In genomic region chr22:20319745-20320658, GRCh38 we compare ENCODE assay signal across 8 cellular contexts. TPM values are rescaled to one million over a fixed set of nuclear protein-coding genes. Genes with fewer than 3 reads are reported as not detected.
DNase-seq lines count a peak whose midpoint lies in the region; ATAC-seq and TF ChIP-seq lines count a peak whose summit lies in the region.

Gene DGCR6L (minus strand): TSS chr22:20320060. CDS start chr22:20319988, 72 bp downstream.

- POLR2A ChIA-PET in activated naive CD8-positive, alpha-beta T cell treated with anti-CD3 and anti-CD28 coated beads, Interleukin-2, amount 10 ng/mL, durations not matched to agents 7 days and 5 days (lab: Charles Lee) = interaction anchor here (1.0 to 2.0 kb wide), 7 partner anchors 13 to 144 kb away, joined by 3 to 9 read pairs (median 4); partner anchors contain the start of gene ZNF74

- H3K36me3 ChIP-seq in HAP-1 (replicated peaks) (no peaks in the 10 kb centered on the region), ovary (no peaks in the 10 kb centered on the region), thoracic aorta (no peaks in the 10 kb centered on the region)

- no peaks in the 10 kb centered on the region for H3K27me3 Mint-ChIP-seq in activated naive CD8-positive, alpha-beta T cell treated with anti-CD3 and anti-CD28 coated beads, Interleukin-2, amount 10 ng/mL, durations not matched to agents 7 days and 5 days

- H3K27ac ChIP-seq in ovary (peak within 1 kb of the TSS; percentile 66 to 83), thoracic aorta (peak within 1 kb of the TSS; percentile 65 to 73)

- no peak for TF ChIP-seq CTCF in ovary (IDR thresholded peaks at IDR 0.05)
- peak; percentile 11 for TF ChIP-seq CTCF in thoracic aorta (IDR thresholded peaks at IDR 0.05)

- in situ Hi-C loops in HAP-1 (cut with MboI; ENCODE audit: low sequenced_read_pairs) = no loop called here

- WGBS in ovary, 3 donors = 0% methylated on average over 60 to 98 of the region's 98 CpGs

- peak within 1 kb of the TSS; percentile 98 for H3K4me3 Mint-ChIP-seq in activated naive CD8-positive, alpha-beta T cell treated with anti-CD3 and anti-CD28 coated beads, Interleukin-2, amount 10 ng/mL, durations not matched to agents 7 days and 5 days

- peak within 1 kb of the TSS; percentile 80 for H3K4me3 ChIP-seq in HAP-1
- H3K4me3 ChIP-seq in ovary = peak within 1 kb of the TSS; percentile 74
- peak within 1 kb of the TSS; percentile 84 for H3K4me3 ChIP-seq in thoracic aorta

- peak; percentile 44 for TF ChIP-seq POLR2A in ovary (IDR thresholded peaks at IDR 0.05)

- H3K27ac Mint-ChIP-seq in activated naive CD8-positive, alpha-beta T cell treated with anti-CD3 and anti-CD28 coated beads, Interleukin-2, amount 10 ng/mL, durations not matched to agents 7 days and 5 days = peak within 1 kb of the TSS; percentile 87

- ATAC-seq in activated naive CD8-positive, alpha-beta T cell treated with anti-CD3 and anti-CD28 coated beads, Interleukin-2, amount 10 ng/mL, durations not matched to agents 7 days and 5 days (ENCODE audit: low read depth) = peak; percentile 75
- peak; percentile 93 for ATAC-seq in Right ventricle myocardium inferior
- peak; percentile 69 for ATAC-seq in thoracic aorta (ENCODE audit: insufficient number of reproducible peaks, low FRiP score, low read depth)

- no peaks in the 10 kb centered on the region for H3K9me3 Mint-ChIP-seq in activated naive CD8-positive, alpha-beta T cell treated with anti-CD3 and anti-CD28 coated beads, Interleukin-2, amount 10 ng/mL, durations not matched to agents 7 days and 5 days

- H3K4me1 ChIP-seq in HAP-1 (peaks cover 11% of the 10 kb centered on the region), ovary (ENCODE audit: insufficient read depth) (peaks cover 10% of the 10 kb centered on the region), thoracic aorta (ENCODE audit: control insufficient read depth in 1 of 2, low read depth in 2 of 2) (peaks cover 20 to 37% of the 10 kb centered on the region in 2 donors)

- no peaks in the 10 kb centered on the region for H3K9me3 ChIP-seq in HAP-1
- no peaks in the 10 kb centered on the region for H3K9me3 ChIP-seq in ovary
- H3K9me3 ChIP-seq in thoracic aorta = no peaks in the 10 kb centered on the region

- H3K27me3 ChIP-seq in HAP-1 (ENCODE audit: low read depth) (no peaks in the 10 kb centered on the region), ovary (no peaks in the 10 kb centered on the region), thoracic aorta (replicated peaks; ENCODE audit: insufficient read depth) (no peaks in the 10 kb centered on the region)

- intact Hi-C loops in Right ventricle myocardium inferior (cut with DNase I) = loop anchor here (10.0 kb wide), 1 partner anchor 75 kb away; the partner anchor contains the start of gene ZNF74
- intact Hi-C loops in ovary (cut with DNase I) = no loop called here

- DNase-seq in GF-D8 (lab: John Stamatoyannopoulos, UW) (peak; percentile 70), HAP-1 (ENCODE audit: low spot score in 2 of 2) (peak; percentile 83 to 98), MV-4-11 (lab: John Stamatoyannopoulos, UW) (peak; percentile 87), SW 1271 (lab: John Stamatoyannopoulos, UW) (peak; percentile 63 to 83), Right ventricle myocardium inferior (ENCODE audit: missing footprints) (peak; percentile 99), ovary (peak; percentile 95 to 97 (median 96)), thoracic aorta (ENCODE audit: low spot score) (peak; percentile 70)
- peak; percentile 98 for DNase-seq in activated naive CD8-positive, alpha-beta T cell treated with anti-CD3 and anti-CD28 coated beads, Interleukin-2, amount 10 ng/mL, durations not matched to agents 7 days and 5 days

- peaks cover 38% of the 10 kb centered on the region for H3K4me1 Mint-ChIP-seq in activated naive CD8-positive, alpha-beta T cell treated with anti-CD3 and anti-CD28 coated beads, Interleukin-2, amount 10 ng/mL, durations not matched to agents 7 days and 5 days

- no peak for TF ChIP-seq EP300 in ovary (IDR thresholded peaks at IDR 0.05)

- peaks cover 3% of the 10 kb centered on the region for H3K36me3 Mint-ChIP-seq in activated naive CD8-positive, alpha-beta T cell treated with anti-CD3 and anti-CD28 coated beads, Interleukin-2, amount 10 ng/mL, durations not matched to agents 7 days and 5 days

RNA-seq across cellular contexts. Expression of gene DGCR6L, which starts in this region (rescaled TPM):
- total RNA-seq in activated naive CD8-positive, alpha-beta T cell treated with anti-CD3 and anti-CD28 coated beads, Interleukin-2, amount 10 ng/mL, durations not matched to agents 7 days and 5 days = 10 to 100 TPM; 39.7 to 45.7 TPM
- total RNA-seq in Right ventricle myocardium inferior (44.2 TPM), ovary (10 to 100 TPM; 36.4 to 69.5 (median 40.8) TPM), thoracic aorta (10 to 100 TPM; 28.8 to 69.3 TPM)
- polyA plus RNA-seq in ovary = 10 to 100 TPM in 1 of 2 donors, 1 to 10 TPM in 1; 1.9 to 64.7 TPM

Comparison
In these comparisons a context has a peak if more than half of its experiments do, and no peak if none do; other contexts are left out.
1. Peak in every context shown above with its lines: DNase-seq, ATAC-seq, H3K4me3 ChIP-seq and H3K27ac ChIP-seq.